In the genomic region with DNA sequence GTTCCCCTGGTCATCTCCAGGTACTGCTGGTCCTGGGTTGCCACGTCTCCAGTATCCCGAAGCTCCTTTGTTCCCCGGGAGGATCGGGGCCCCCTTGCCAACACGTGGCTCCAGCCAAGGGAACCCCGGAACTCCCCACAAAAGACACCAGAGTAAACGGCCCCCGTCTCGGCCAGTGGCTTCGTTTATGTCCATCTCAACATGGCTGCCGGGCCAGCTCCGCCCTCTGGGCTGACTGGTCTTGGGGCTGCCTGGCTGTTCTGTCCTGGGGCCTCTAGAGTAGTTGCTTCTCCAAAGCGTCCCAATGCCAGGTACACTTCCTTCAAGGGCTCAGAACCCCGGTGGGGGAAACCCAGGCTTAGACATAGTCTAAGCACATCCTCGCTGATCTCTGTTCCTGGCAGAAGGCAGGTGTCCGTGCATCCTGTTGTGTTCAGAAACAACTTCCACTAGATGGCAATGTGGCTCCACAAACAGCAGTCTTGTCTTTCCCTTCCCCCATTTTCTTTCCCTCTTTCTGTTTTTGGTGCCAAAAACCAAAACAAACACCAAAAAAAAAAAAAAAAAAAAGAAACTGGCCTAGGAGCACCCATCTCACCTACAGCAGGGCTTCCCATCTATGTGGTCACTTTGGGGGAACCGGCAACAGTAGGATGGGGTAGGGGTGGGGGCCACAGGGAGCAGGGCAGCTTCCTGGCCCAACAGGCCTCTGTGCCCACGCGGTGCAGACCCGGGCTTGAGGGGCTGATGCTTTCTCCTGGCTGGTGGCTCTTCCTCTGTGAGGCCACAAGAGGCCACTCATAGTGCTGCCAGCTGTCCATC, we compare ENCODE assay signal across 8 cellular contexts. TPM values are rescaled to one million over a fixed set of nuclear protein-coding genes. Genes with fewer than 3 reads are reported as not detected.
DNase-seq lines count a peak whose midpoint lies in the region; ATAC-seq and TF ChIP-seq lines count a peak whose summit lies in the region.

No MANE protein-coding gene starts in this region.

- H3K14ac ChIP-seq in trophoblast cell (ENCODE audit: low read length): no peak overlapping the region

- H3K18ac ChIP-seq in trophoblast cell (ENCODE audit: low read length): no peak overlapping the region

- no peak overlapping the region for H2BK120ac ChIP-seq in trophoblast cell (ENCODE audit: insufficient read depth, low read length, poor library complexity)

- H3K79me2 ChIP-seq in DOHH2 (ENCODE audit: control insufficient read depth, low read length) (no peaks in the 10 kb centered on the region), trophoblast cell (ENCODE audit: control insufficient read depth, insufficient read depth, low read length, poor library complexity) (no peaks in the 10 kb centered on the region)

- no peaks in the 10 kb centered on the region for H3F3A ChIP-seq in DOHH2 (ENCODE audit: control insufficient read depth, insufficient read depth)

- H3K4me2 ChIP-seq in DOHH2 (ENCODE audit: low read length) (peak overlapping the region; percentile 63), trophoblast cell (ENCODE audit: low read length) (no peak overlapping the region)

- H4K12ac ChIP-seq in trophoblast cell (ENCODE audit: low read depth, low read length): no peak overlapping the region

- no peak overlapping the region for H2AFZ ChIP-seq in trophoblast cell (ENCODE audit: insufficient read depth, low read length, poor library complexity)

- H3K4me3 ChIP-seq in DOHH2 (ENCODE audit: low read length): peak overlapping the region; percentile 56
- H3K4me3 ChIP-seq in trophoblast cell (ENCODE audit: low read depth, low read length): no peak overlapping the region

- peak overlapping the region; percentile 25 for H3K4ac ChIP-seq in trophoblast cell (ENCODE audit: low read depth, low read length)

- H2BK12ac ChIP-seq in trophoblast cell (ENCODE audit: low read length): peak overlapping the region; percentile 26

- no CpG with 5 or more reads among the region's 20 CpGs for WGBS in trophoblast cell (ENCODE audit: extremely low coverage, insufficient coverage, insufficient read length)

- no peak overlapping the region for H3K9ac ChIP-seq in trophoblast cell (ENCODE audit: low read length)

- no peaks in the 10 kb centered on the region for H4K20me1 ChIP-seq in DOHH2 (ENCODE audit: control insufficient read depth, insufficient read depth, low read depth, low read length)

- no peaks in the 10 kb centered on the region for H3K27me3 ChIP-seq in DOHH2 (ENCODE audit: control insufficient read depth, low read length)
- no peaks in the 10 kb centered on the region for H3K27me3 ChIP-seq in trophoblast cell (ENCODE audit: insufficient read depth, low read length)

- H3K9me2 ChIP-seq in DOHH2 (replicated peaks; ENCODE audit: control insufficient read depth, low read length): no peaks in the 10 kb centered on the region

- no peak for TF ChIP-seq CTCF in DOHH2 (IDR thresholded peaks at IDR 0.05; ENCODE audit: low read depth, low read length, poor library complexity, severe bottlenecking)

- peak overlapping the region; percentile 28 for H3K27ac ChIP-seq in DOHH2 (ENCODE audit: low read depth, low read length)
- peak overlapping the region; percentile 45 for H3K27ac ChIP-seq in trophoblast cell (ENCODE audit: low read depth, low read length)

- no peak overlapping the region for H2AK5ac ChIP-seq in trophoblast cell (ENCODE audit: low read length)

- no peak overlapping the region for H2BK5ac ChIP-seq in trophoblast cell (ENCODE audit: low read depth, low read length, poor library complexity)

- no peak overlapping the region for H3K23ac ChIP-seq in trophoblast cell (ENCODE audit: low read length)

- H3K79me1 ChIP-seq in trophoblast cell (ENCODE audit: low read length): peaks cover 12% of the 10 kb centered on the region

- peak; percentile 94 for DNase-seq in KBM-7
- peak; percentile 66 for DNase-seq in activated T-helper 1 cell treated with Interleukin-2 at 50 U/mL for 16 hours (ENCODE audit: low read depth)
- DNase-seq in foreskin melanocyte: peak; percentile 33
- peak; percentile 56 to 93 for DNase-seq in trophoblast cell
- DNase-seq in SHP77 treated with DMSO at 0.1 percent for 48 hours (lab: John Stamatoyannopoulos, UW): no peak
- DNase-seq in NCI-H524 (lab: John Stamatoyannopoulos, UW): no peak

- H3K36me3 ChIP-seq in DOHH2 (ENCODE audit: control insufficient read depth, low read length): no peaks in the 10 kb centered on the region
- H3K36me3 ChIP-seq in trophoblast cell (ENCODE audit: control insufficient read depth in 1 of 2, insufficient read depth in 2 of 2, low read length in 2 of 2): peaks cover 8% of the 10 kb centered on the region in 2 experiments

- in situ Hi-C loops in KBM-7 (cut with MboI; ENCODE audit: low pct_unique_long_range_greater_than_20kb, low sequenced_read_pairs): no loop called here

- H3K4me1 ChIP-seq in DOHH2 (ENCODE audit: control insufficient read depth, low read length) (peaks cover 35% of the 10 kb centered on the region), trophoblast cell (ENCODE audit: control insufficient read depth in 1 of 2, insufficient read depth in 2 of 2, low read length in 2 of 2) (peaks cover 9 to 18% of the 10 kb centered on the region in 2 experiments)

- H4K91ac ChIP-seq in trophoblast cell (ENCODE audit: low read depth, low read length): peak overlapping the region; percentile 89

- no peaks in the 10 kb centered on the region for H3K9me3 ChIP-seq in DOHH2 (ENCODE audit: control insufficient read depth, insufficient read depth, low read length)
- no peaks in the 10 kb centered on the region for H3K9me3 ChIP-seq in trophoblast cell (ENCODE audit: insufficient read depth, low read depth, low read length)

- peak; percentile 43 for ATAC-seq in GM21723 (IDR thresholded peaks at IDR 0.05; ENCODE audit: unreplicated experiment)

- peak overlapping the region; percentile 49 for H4K8ac ChIP-seq in trophoblast cell (ENCODE audit: low read depth, low read length)

RNA-seq across cellular contexts. Expression of a gene that starts 35.3 kb away (rescaled TPM):
- 85.5 and 86.3 TPM in 2 replicates for polyA plus RNA-seq in trophoblast cell (2013)

Comparison
In these comparisons a context has a peak if more than half of its experiments do, and no peak if none do; other contexts are left out.
1. DNase-seq: peak in KBM-7 (single experiment), activated T-helper 1 cell treated with Interleukin-2 at 50 U/mL for 16 hours (single experiment), foreskin melanocyte (single experiment) and trophoblast cell (2 of 2); none in SHP77 treated with DMSO at 0.1 percent for 48 hours (single experiment) and NCI-H524 (0 of 2).